Comparison of ENCODE assay signal across 36 cellular contexts in genomic region chr17:81717049-81717765, GRCh38.
"Had no signal": no experiment of that assay in that cellular context is flagged by ENCODE, and none has a peak within 500 bp of the region (broad histone marks: within the 10 kb centered on the region; RNA-seq: fewer than 3 reads in every experiment).

No MANE protein-coding gene starts in this region.

- H3K27ac ChIP-seq: adrenal gland, body of pancreas, breast epithelium, KMS-11, Peyer's patch had no signal

- H3K36me3 ChIP-seq: adrenal gland, breast epithelium had no signal

- H3K4me3 ChIP-seq: adrenal gland, body of pancreas, breast epithelium, Peyer's patch had no signal

- H3K27me3 ChIP-seq: adrenal gland, body of pancreas, breast epithelium, Peyer's patch had no signal

- FAIRE-seq: astrocyte had no signal

- H3K9me3 ChIP-seq: adrenal gland, body of pancreas, breast epithelium, Peyer's patch had no signal

- H3K9ac ChIP-seq: KMS-11 had no signal

- DNase-seq: activated CD4-positive, alpha-beta memory T cell treated with anti-CD3 and anti-CD28 coated beads, Interleukin-2, amount 10 ng/mL, durations not matched to agents 7 days and 5 days; activated CD4-positive, alpha-beta T cell treated with anti-CD3 and anti-CD28 coated beads for 1 hour; activated CD4-positive, alpha-beta T cell treated with anti-CD3 and anti-CD28 coated beads for 48 hours; activated CD4-positive, CD25-positive, alpha-beta regulatory T cell; activated CD8-positive, alpha-beta memory T cell treated with anti-CD3 and anti-CD28 coated beads for 24 hours; activated CD8-positive, alpha-beta memory T cell treated with anti-CD3 and anti-CD28 coated beads, Interleukin-2, amount 10 ng/mL, durations not matched to agents 7 days and 5 days; activated CD8-positive, alpha-beta memory T cell treated with anti-CD3 and anti-CD28 coated beads, Interleukin-2, amount 50 U/mL, for 48 hours; activated gamma-delta T cell; activated naive CD4-positive, alpha-beta T cell treated with anti-CD3 and anti-CD28 coated beads for 36 hours; activated T-cell treated with anti-CD3 and anti-CD28 coated beads, Interleukin-2, amount 50 U/mL, for 48 hours; NCI-H1092 treated with DMSO at 0.1 percent for 48 hours; NCI-H1417; NCI-H146; NCI-H187; NCI-H2029 treated with DMSO at 0.1 percent for 48 hours; NCI-H2107; NCI-H2171; NCI-H510A; NCI-H526; NCI-H748 treated with DMSO at 0.1 percent for 48 hours; NK-92 treated with Interleukin-12 subunit alpha and Interleukin-12 subunit beta, amount 100 ng/mL, for 24 hours; PC-3; Peyer's patch; Right ventricle myocardium superior; RPMI8226; SW 1271; T-helper 1 cell; T-helper 2 cell; T-helper 9 cell; WERI-Rb-1 had no signal

- ATAC-seq: activated CD8-positive, alpha-beta memory T cell treated with anti-CD3 and anti-CD28 coated beads, Interleukin-2, amount 10 ng/mL, durations not matched to agents 7 days and 5 days; activated naive CD4-positive, alpha-beta T cell treated with anti-CD3 and anti-CD28 coated beads, Interleukin-2, amount 50 U/mL, for 72 hours; body of pancreas; PC-3 had no signal
